In genomic region chr17:71764507-71764906, GRCh38 we compare ENCODE assay signal across 10 cellular contexts.
DNase-seq lines count a peak whose midpoint lies in the region; ATAC-seq and TF ChIP-seq lines count a peak whose summit lies in the region.
"Had no signal": no experiment of that assay in that cellular context is flagged by ENCODE, and none has a peak within 500 bp of the region (broad histone marks: within the 10 kb centered on the region; RNA-seq: fewer than 3 reads in every experiment).

No MANE protein-coding gene starts in this region.

- H3K18ac ChIP-seq in IMR-90 (ENCODE audit: low read depth, low read length) = no peak overlapping the region

- H3K27me3 Mint-ChIP-seq in brain = no peaks in the 10 kb centered on the region

- H2AFZ ChIP-seq in IMR-90 (replicated peaks; ENCODE audit: low read length, poor library complexity) = no peak overlapping the region

- DNase-seq in NCI-H524 (lab: John Stamatoyannopoulos, UW) (peak; percentile 29 to 33), NCI-H524 treated with DMSO at 0.1 percent for 48 hours (lab: John Stamatoyannopoulos, UW) (no peak), IMR-90 (no peak), psoas muscle (peak in 1 of 2 donors; percentile 48)
- DNase-seq in stimulated activated CD4-positive, alpha-beta T cell treated with anti-CD3 and anti-CD28 coated beads, Interleukin-4, amount 100 ng/mL, for 24 hours = no peak
- DNase-seq: effector memory CD4-positive, alpha-beta T cell had no signal

- no peak overlapping the region for H2BK15ac ChIP-seq in IMR-90 (ENCODE audit: low read depth, low read length)

- no peak for ATAC-seq in IMR-90 (ENCODE audit: low read depth)
- ATAC-seq in psoas muscle = peak in 3 of 4 donors; percentile 30 to 63 (median 61)
- no peak for ATAC-seq in GM19455 (IDR thresholded peaks at IDR 0.05; ENCODE audit: unreplicated experiment)
- ATAC-seq in HG02571 (IDR thresholded peaks at IDR 0.05; ENCODE audit: unreplicated experiment) = no peak

- POLR2A ChIA-PET in IMR-90 (lab: Charles Lee; ENCODE audit: unreplicated experiment) = no interaction called here

- no TSS peak for BruUV-seq in IMR-90 (replicated peaks; lab: Mats Ljungman, UMichigan)

- H3K27ac Mint-ChIP-seq in brain = peak overlapping the region in 1 of 5 experiments; percentile 48

- H2BK5ac ChIP-seq in IMR-90 (ENCODE audit: low read depth, low read length, poor library complexity, severe bottlenecking) = no peak overlapping the region

- H3K4me1 ChIP-seq in IMR-90 (ENCODE audit: control insufficient read depth, insufficient read depth, low read length) (no peaks in the 10 kb centered on the region), psoas muscle (no peaks in the 10 kb centered on the region)
- H3K4me1 ChIP-seq: BLaER1 treated with 17β-estradiol and CSF1 and Interleukin-3, amounts not matched to agents 10 nM and 100 nM had no signal

- no peak overlapping the region for H3K9ac ChIP-seq in IMR-90 (ENCODE audit: low read depth, low read length)
- H3K9ac ChIP-seq: BLaER1 treated with 17β-estradiol and CSF1 and Interleukin-3, amounts not matched to agents 10 nM and 100 nM had no signal

- no CpG with 5 or more reads among the region's 3 CpGs for WGBS in IMR-90 (ENCODE audit: extremely low coverage in 2 of 2, insufficient read length in 1 of 2), 2 experiments
- 41 to 52% (median 48%) methylated on average over 3 of the region's 3 CpGs for WGBS in psoas muscle, 3 donors

- TF ChIP-seq CTCF in IMR-90 (conservative IDR thresholded peaks at IDR 0.05; ENCODE audit: low read depth, low read length) (0 out of 2 replicates have a peak, but pooled peaks have one; percentile 11), brain (conservative IDR thresholded peaks at IDR 0.05) (peak; percentile 31 to 57), psoas muscle (IDR thresholded peaks at IDR 0.05) (peak; percentile 24)

- H3K27me3 ChIP-seq in IMR-90 (ENCODE audit: control insufficient read depth, insufficient read depth, low read length) (no peaks in the 10 kb centered on the region), psoas muscle (ENCODE audit: insufficient read depth in 3 of 3, low read length in 2 of 3) (no peaks in the 10 kb centered on the region)
- H3K27me3 ChIP-seq: BLaER1 treated with 17β-estradiol and CSF1 and Interleukin-3, amounts not matched to agents 10 nM and 100 nM had no signal

- H2AK5ac ChIP-seq in IMR-90 (ENCODE audit: low read depth, low read length) = no peak overlapping the region

- TF ChIP-seq POLR2A in IMR-90 (IDR thresholded peaks at IDR 0.05; ENCODE audit: low read depth, low read length) = no peak

- no peak overlapping the region for H2AK9ac ChIP-seq in IMR-90 (replicated peaks; ENCODE audit: low read depth, low read length, poor library complexity)

- no peaks in the 10 kb centered on the region for H3K36me3 Mint-ChIP-seq in brain

- H3K4me3 Mint-ChIP-seq in brain = peak overlapping the region in 1 of 5 experiments; percentile 3

- H3K4ac ChIP-seq in IMR-90 (ENCODE audit: low read depth, low read length) = no peak overlapping the region

- TF ChIP-seq RAD21 in IMR-90 (IDR thresholded peaks at IDR 0.05; ENCODE audit: low read length) = 0 out of 2 replicates have a peak, but pooled peaks have one; percentile 5

- H4K20me1 ChIP-seq in IMR-90 (ENCODE audit: insufficient read depth, low read length) = no peaks in the 10 kb centered on the region
- H4K20me1 ChIP-seq: BLaER1 treated with 17β-estradiol and CSF1 and Interleukin-3, amounts not matched to agents 10 nM and 100 nM had no signal

- intact Hi-C loops in IMR-90 (cut with micrococcal nuclease) = no loop called here
- intact Hi-C loops in psoas muscle (cut with DNase I) = no loop called here

- H3K9me3 Mint-ChIP-seq in brain = peaks cover 0 to 5% (median 0%) of the 10 kb centered on the region in 5 experiments

- no peak overlapping the region for H3K4me3 ChIP-seq in IMR-90 (ENCODE audit: insufficient read depth, low read depth, low read length)
- no peak overlapping the region for H3K4me3 ChIP-seq in psoas muscle
- H3K4me3 ChIP-seq: BLaER1 treated with 17β-estradiol and CSF1 and Interleukin-3, amounts not matched to agents 10 nM and 100 nM had no signal

- no peak overlapping the region for H3K23ac ChIP-seq in IMR-90 (ENCODE audit: low read depth, low read length)

- H3K56ac ChIP-seq in IMR-90 (ENCODE audit: extremely low read depth, insufficient read depth, low read length) = no peak overlapping the region

- H3K9me3 ChIP-seq in IMR-90 (ENCODE audit: control insufficient read depth, insufficient read depth, low read length) (no peaks in the 10 kb centered on the region), psoas muscle (no peaks in the 10 kb centered on the region)
- H3K9me3 ChIP-seq: BLaER1 treated with 17β-estradiol and CSF1 and Interleukin-3, amounts not matched to agents 10 nM and 100 nM had no signal

- H3K36me3 ChIP-seq in IMR-90 (ENCODE audit: control insufficient read depth, insufficient read depth, low read length) (no peaks in the 10 kb centered on the region), psoas muscle (ENCODE audit: insufficient read depth in 1 of 2, low read depth in 1 of 2) (no peaks in the 10 kb centered on the region)
- H3K36me3 ChIP-seq: BLaER1 treated with 17β-estradiol and CSF1 and Interleukin-3, amounts not matched to agents 10 nM and 100 nM had no signal

- H4K5ac ChIP-seq in IMR-90 (ENCODE audit: low read depth, low read length) = no peak overlapping the region

- H3K4me2 ChIP-seq in IMR-90 (ENCODE audit: low read depth, low read length) = no peak overlapping the region
- H3K4me2 ChIP-seq: BLaER1 treated with 17β-estradiol and CSF1 and Interleukin-3, amounts not matched to agents 10 nM and 100 nM had no signal

- CTCF ChIA-PET in IMR-90 (lab: Yijun Ruan, JAX) = no interaction called here

- in situ Hi-C loops in IMR-90 (cut with MboI; ENCODE audit: low sequenced_read_pairs) = no loop called here

- H3K79me1 ChIP-seq in IMR-90 (ENCODE audit: low read depth in 1 of 2, low read length in 2 of 2) = no peaks in the 10 kb centered on the region

- no peak overlapping the region for H2BK120ac ChIP-seq in IMR-90 (ENCODE audit: low read depth, low read length)

- H3K14ac ChIP-seq in IMR-90 (replicated peaks; ENCODE audit: low read depth, low read length) = no peak overlapping the region

- dilution Hi-C loops in IMR-90 (cut with HindIII; ENCODE audit: low sequenced_read_pairs, unreplicated experiment) = no loop called here

- H2BK20ac ChIP-seq in IMR-90 (ENCODE audit: low read depth, low read length) = no peak overlapping the region

- H3K27ac ChIP-seq in IMR-90 (ENCODE audit: insufficient read depth, low read length) (no peak overlapping the region), psoas muscle (no peak overlapping the region)
- H3K27ac ChIP-seq: BLaER1 treated with 17β-estradiol and CSF1 and Interleukin-3, amounts not matched to agents 10 nM and 100 nM had no signal

- no peaks in the 10 kb centered on the region for H3K9me1 ChIP-seq in IMR-90 (ENCODE audit: insufficient read depth, low read length)

- peaks cover 15% of the 10 kb centered on the region for H3K4me1 Mint-ChIP-seq in brain

- no peak overlapping the region for H4K91ac ChIP-seq in IMR-90 (ENCODE audit: insufficient read depth, low read depth, low read length)

- no peak overlapping the region for H4K8ac ChIP-seq in IMR-90 (ENCODE audit: low read depth in 2 of 2, low read length in 2 of 2)

TF ChIP-seq in IMR-90, 13 proteins besides CTCF, POLR2A, EP300 and RAD21:
- TF ChIP-seq CHD1 (IDR thresholded peaks at IDR 0.05; ENCODE audit: low read depth, low read length) (no peak), BHLHE40 (IDR thresholded peaks at IDR 0.05; ENCODE audit: low read depth, low read length) (no peak), RFX5 (IDR thresholded peaks at IDR 0.05; ENCODE audit: low read depth, low read length) (no peak), RCOR1 (IDR thresholded peaks at IDR 0.05; ENCODE audit: insufficient replicate concordance, low read length) (no peak), MAZ (IDR thresholded peaks at IDR 0.05; ENCODE audit: borderline replicate concordance, low read depth, low read length) (no peak), MXI1 (IDR thresholded peaks at IDR 0.05; ENCODE audit: borderline replicate concordance, low read depth, low read length) (no peak), NFE2L2 (IDR thresholded peaks at IDR 0.05; ENCODE audit: low read depth, low read length) (no peak), MAFK (IDR thresholded peaks at IDR 0.05; ENCODE audit: low read depth, low read length) (no peak), SMC3 (IDR thresholded peaks at IDR 0.05; ENCODE audit: low read depth, low read length) (no peak), FOS (IDR thresholded peaks at IDR 0.05; ENCODE audit: low read depth, low read length) (no peak), CEBPB (IDR thresholded peaks at IDR 0.05; ENCODE audit: low read depth, low read length) (no peak)
- TF ChIP-seq, protein P1, sequence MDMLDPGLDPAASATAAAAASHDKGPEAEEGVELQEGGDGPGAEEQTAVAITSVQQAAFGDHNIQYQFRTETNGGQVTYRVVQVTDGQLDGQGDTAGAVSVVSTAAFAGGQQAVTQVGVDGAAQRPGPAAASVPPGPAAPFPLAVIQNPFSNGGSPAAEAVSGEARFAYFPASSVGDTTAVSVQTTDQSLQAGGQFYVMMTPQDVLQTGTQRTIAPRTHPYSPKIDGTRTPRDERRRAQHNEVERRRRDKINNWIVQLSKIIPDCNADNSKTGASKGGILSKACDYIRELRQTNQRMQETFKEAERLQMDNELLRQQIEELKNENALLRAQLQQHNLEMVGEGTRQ (IDR thresholded peaks at IDR 0.05; ENCODE audit: low read depth, low read length) = no peak
- TF ChIP-seq, protein P2, sequence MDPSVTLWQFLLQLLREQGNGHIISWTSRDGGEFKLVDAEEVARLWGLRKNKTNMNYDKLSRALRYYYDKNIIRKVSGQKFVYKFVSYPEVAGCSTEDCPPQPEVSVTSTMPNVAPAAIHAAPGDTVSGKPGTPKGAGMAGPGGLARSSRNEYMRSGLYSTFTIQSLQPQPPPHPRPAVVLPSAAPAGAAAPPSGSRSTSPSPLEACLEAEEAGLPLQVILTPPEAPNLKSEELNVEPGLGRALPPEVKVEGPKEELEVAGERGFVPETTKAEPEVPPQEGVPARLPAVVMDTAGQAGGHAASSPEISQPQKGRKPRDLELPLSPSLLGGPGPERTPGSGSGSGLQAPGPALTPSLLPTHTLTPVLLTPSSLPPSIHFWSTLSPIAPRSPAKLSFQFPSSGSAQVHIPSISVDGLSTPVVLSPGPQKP (IDR thresholded peaks at IDR 0.05; ENCODE audit: borderline replicate concordance, low read depth, low read length) = no peak

Comparison
In these comparisons a context has a peak if more than half of its experiments do, and no peak if none do; other contexts are left out.
1. DNase-seq: peak in NCI-H524 (2 of 2); none in NCI-H524 treated with DMSO at 0.1 percent for 48 hours (single experiment), IMR-90 (single experiment) and stimulated activated CD4-positive, alpha-beta T cell treated with anti-CD3 and anti-CD28 coated beads, Interleukin-4, amount 100 ng/mL, for 24 hours (single experiment).
2. ATAC-seq: peak in psoas muscle (3 of 4); none in IMR-90 (single experiment), GM19455 (single experiment) and HG02571 (single experiment).
3. Peak in every context shown above with its lines, with median percentiles within 50 percentile points of each other: CTCF ChIP-seq.